In the genomic region with DNA sequence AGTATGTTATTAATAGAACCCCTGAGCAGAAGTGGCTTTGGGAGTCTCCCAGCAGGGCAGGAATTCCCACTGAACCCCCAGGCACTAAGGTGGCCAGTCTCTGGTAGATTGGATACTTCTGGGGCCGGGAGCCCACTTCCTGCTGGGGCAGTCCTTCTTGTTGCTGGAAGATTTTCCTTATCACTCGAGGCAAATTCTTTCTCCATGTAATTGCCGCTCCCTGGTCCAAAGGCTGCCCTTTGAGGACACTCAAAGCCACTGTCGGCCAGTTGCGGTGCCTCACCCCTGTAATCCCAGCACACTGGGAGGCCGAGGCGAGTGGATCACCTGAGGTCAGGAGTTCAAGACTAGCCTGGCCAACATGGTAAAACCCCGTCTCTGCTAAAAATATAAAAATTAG, we compare ENCODE assay signal across 10 cellular contexts. TPM values are rescaled to one million over a fixed set of nuclear protein-coding genes. Genes with fewer than 3 reads are reported as not detected.
A peak's percentile ranks its signal among the peaks of the same experiment; 100 is the strongest.
DNase-seq lines count a peak whose midpoint lies in the region; ATAC-seq, FAIRE-seq and TF ChIP-seq lines count a peak whose summit lies in the region.
"Had no signal": no experiment of that assay in that cellular context is flagged by ENCODE, and none has a peak within 500 bp of the region (broad histone marks: within the 10 kb centered on the region; RNA-seq: fewer than 3 reads in every experiment).

No MANE protein-coding gene starts in this region.

- H3K9ac ChIP-seq in HepG2 (ENCODE audit: insufficient read depth, low read depth, low read length) (no peak overlapping the region), subcutaneous abdominal adipose tissue (ENCODE audit: low read length in 5 of 5) (peak overlapping the region in 2 of 5 donors; percentile 21 to 29)

- H3K9me3 ChIP-seq in HepG2 (ENCODE audit: low read length) = no peaks in the 10 kb centered on the region
- H3K9me3 ChIP-seq in subcutaneous abdominal adipose tissue (ENCODE audit: control insufficient read depth in 5 of 5, low read length in 5 of 5) = no peaks in the 10 kb centered on the region

- TF ChIP-seq CTCF in HepG2 (CRISPR knock-in tag; IDR thresholded peaks at IDR 0.05) = no peak

- no peak for TF ChIP-seq EP300 in HepG2 (IDR thresholded peaks at IDR 0.05; ENCODE audit: low read depth in 2 of 2, low read length in 2 of 2)
- no peak for TF ChIP-seq EP300 in HepG2 (CRISPR knock-in tag; IDR thresholded peaks at IDR 0.05; ENCODE audit: borderline replicate concordance)

- no peaks in the 10 kb centered on the region for H3K9me3 Mint-ChIP-seq in T-helper 2 cell treated with Interferon-gamma antibody and Interleukin-4, amounts not matched to agents 5 μg/mL and 100 μg/mL, for 36 hours
- peaks cover 4% of the 10 kb centered on the region for H3K9me3 Mint-ChIP-seq in activated T-helper 1 cell treated with anti-CD3 and anti-CD28 coated beads, Interleukin-12 subunit alpha, Interleukin-12 subunit beta, Interleukin-2, Interleukin-4 antibody, amounts not matched to agents 30 ng/mL and 10 ng/mL and 1 ng/mL, durations not matched to agents 14 hours and 24 hours and 36 hours

- no TSS peak for BruUV-seq in HepG2 (replicated peaks; lab: Mats Ljungman, UMichigan)

- TF ChIP-seq RAD21 in HepG2 (CRISPR knock-in tag; IDR thresholded peaks at IDR 0.05) = no peak

- peaks cover 6% of the 10 kb centered on the region for H3K36me3 Mint-ChIP-seq in T-helper 2 cell treated with Interferon-gamma antibody and Interleukin-4, amounts not matched to agents 5 μg/mL and 100 μg/mL, for 36 hours (ENCODE audit: low read depth)
- peaks cover 16% of the 10 kb centered on the region for H3K36me3 Mint-ChIP-seq in activated T-helper 1 cell treated with anti-CD3 and anti-CD28 coated beads, Interleukin-12 subunit alpha, Interleukin-12 subunit beta, Interleukin-2, Interleukin-4 antibody, amounts not matched to agents 30 ng/mL and 10 ng/mL and 1 ng/mL, durations not matched to agents 14 hours and 24 hours and 36 hours (ENCODE audit: low read depth)

- no peaks in the 10 kb centered on the region for H3K27me3 Mint-ChIP-seq in T-helper 2 cell treated with Interferon-gamma antibody and Interleukin-4, amounts not matched to agents 5 μg/mL and 100 μg/mL, for 36 hours (ENCODE audit: low read depth)
- H3K27me3 Mint-ChIP-seq in activated T-helper 1 cell treated with anti-CD3 and anti-CD28 coated beads, Interleukin-12 subunit alpha, Interleukin-12 subunit beta, Interleukin-2, Interleukin-4 antibody, amounts not matched to agents 30 ng/mL and 10 ng/mL and 1 ng/mL, durations not matched to agents 14 hours and 24 hours and 36 hours (ENCODE audit: insufficient read depth) = no peaks in the 10 kb centered on the region

- H4K20me1 ChIP-seq in HepG2 (ENCODE audit: insufficient read depth, low read length) = no peaks in the 10 kb centered on the region

- H3K4me3 ChIP-seq in HepG2 (replicated peaks in 1 of 3; ENCODE audit: insufficient read depth in 1 of 3, low read depth in 2 of 3, low read length in 3 of 3) (no peak overlapping the region), subcutaneous abdominal adipose tissue (ENCODE audit: low read depth in 1 of 5, low read length in 5 of 5) (no peak overlapping the region)

- H3K27me3 ChIP-seq in HepG2 (ENCODE audit: control insufficient read depth in 1 of 2, insufficient read depth in 2 of 2, low read length in 2 of 2) = peaks cover 2 to 46% of the 10 kb centered on the region in 2 experiments; a peak in 4 of 5 replicates
- no peaks in the 10 kb centered on the region for H3K27me3 ChIP-seq in subcutaneous abdominal adipose tissue (ENCODE audit: control insufficient read depth in 5 of 5, insufficient read depth in 4 of 5, low read length in 5 of 5)

- no peak for TF ChIP-seq POLR2A in HepG2 (IDR thresholded peaks at IDR 0.05; ENCODE audit: insufficient read depth in 1 of 2, low read depth in 2 of 2, low read length in 2 of 2)

- DNase-seq in T-helper 2 cell treated with Interferon-gamma antibody and Interleukin-4, amounts not matched to agents 5 μg/mL and 100 μg/mL, for 36 hours (ENCODE audit: low spot score) = no peak
- no peak for DNase-seq in T-helper 2 cell
- no peak for DNase-seq in activated T-helper 1 cell treated with anti-CD3 and anti-CD28 coated beads, Interleukin-12 subunit alpha, Interleukin-12 subunit beta, Interleukin-2, Interleukin-4 antibody, amounts not matched to agents 30 ng/mL and 10 ng/mL and 1 ng/mL, durations not matched to agents 14 hours and 24 hours and 36 hours (ENCODE audit: low spot score)
- no peak for DNase-seq in HepG2 (ENCODE audit: low spot score)
- DNase-seq in COLO668 (lab: John Stamatoyannopoulos, UW; ENCODE audit: unreplicated experiment) = no peak
- DNase-seq in medulla oblongata (ENCODE audit: extremely low spot score) = no peak
- DNase-seq in NCI-H1105 (lab: John Stamatoyannopoulos, UW) = no peak
- DNase-seq: WERI-Rb-1 had no signal

- POLR2A ChIA-PET in HepG2 (lab: Yijun Ruan, JAX) = no interaction called here

- FAIRE-seq in HepG2 (lab: Jason Lieb, UNC) = no peak
- FAIRE-seq: A204.1 had no signal

- in situ Hi-C loops in HepG2 (cut with HindIII; ENCODE audit: extremely low pct_ligation_motif_present, low pct_unique_long_range_greater_than_20kb) = no loop called here

- peak overlapping the region; percentile 80 for H3K27ac Mint-ChIP-seq in T-helper 2 cell treated with Interferon-gamma antibody and Interleukin-4, amounts not matched to agents 5 μg/mL and 100 μg/mL, for 36 hours
- peak overlapping the region; percentile 63 for H3K27ac Mint-ChIP-seq in activated T-helper 1 cell treated with anti-CD3 and anti-CD28 coated beads, Interleukin-12 subunit alpha, Interleukin-12 subunit beta, Interleukin-2, Interleukin-4 antibody, amounts not matched to agents 30 ng/mL and 10 ng/mL and 1 ng/mL, durations not matched to agents 14 hours and 24 hours and 36 hours

- H3K4me1 ChIP-seq in HepG2 (ENCODE audit: insufficient read depth, low read length) (peaks cover 43% of the 10 kb centered on the region), subcutaneous abdominal adipose tissue (ENCODE audit: control insufficient read depth in 5 of 5, insufficient read depth in 5 of 5, low read length in 5 of 5) (peaks cover 12 to 88% (median 59%) of the 10 kb centered on the region in 5 donors)

- 0% methylated on average over 8 of the region's 8 CpGs for WGBS in HepG2 (ENCODE audit: low lambda C conversion rate)

- H3K4me1 Mint-ChIP-seq in T-helper 2 cell treated with Interferon-gamma antibody and Interleukin-4, amounts not matched to agents 5 μg/mL and 100 μg/mL, for 36 hours (ENCODE audit: low read depth) = peaks cover 40% of the 10 kb centered on the region
- H3K4me1 Mint-ChIP-seq in activated T-helper 1 cell treated with anti-CD3 and anti-CD28 coated beads, Interleukin-12 subunit alpha, Interleukin-12 subunit beta, Interleukin-2, Interleukin-4 antibody, amounts not matched to agents 30 ng/mL and 10 ng/mL and 1 ng/mL, durations not matched to agents 14 hours and 24 hours and 36 hours (ENCODE audit: low read depth) = peaks cover 57% of the 10 kb centered on the region

- no peak for ATAC-seq in HepG2

- no peak overlapping the region for H3K4me3 Mint-ChIP-seq in T-helper 2 cell treated with Interferon-gamma antibody and Interleukin-4, amounts not matched to agents 5 μg/mL and 100 μg/mL, for 36 hours
- no peak overlapping the region for H3K4me3 Mint-ChIP-seq in activated T-helper 1 cell treated with anti-CD3 and anti-CD28 coated beads, Interleukin-12 subunit alpha, Interleukin-12 subunit beta, Interleukin-2, Interleukin-4 antibody, amounts not matched to agents 30 ng/mL and 10 ng/mL and 1 ng/mL, durations not matched to agents 14 hours and 24 hours and 36 hours

- no peak overlapping the region for H3K4me2 ChIP-seq in HepG2 (ENCODE audit: low read depth, low read length)

- H3K27ac ChIP-seq in HepG2 (ENCODE audit: extremely low read length, insufficient read depth, low read length) = no peak overlapping the region
- peak overlapping the region; percentile 58 for H3K27ac ChIP-seq in subcutaneous abdominal adipose tissue (ENCODE audit: low read depth, low read length)
- H3K27ac ChIP-seq: WERI-Rb-1 had no signal

- intact Hi-C loops in activated T-helper 1 cell treated with anti-CD3 and anti-CD28 coated beads, Interleukin-12 subunit alpha, Interleukin-12 subunit beta, Interleukin-2, Interleukin-4 antibody, amounts not matched to agents 30 ng/mL and 10 ng/mL and 1 ng/mL, durations not matched to agents 14 hours and 24 hours and 36 hours (cut with micrococcal nuclease) = no loop called here
- intact Hi-C loops in HepG2 (cut with micrococcal nuclease; ENCODE audit: unreplicated experiment) = no loop called here

- H2AFZ ChIP-seq in HepG2 (ENCODE audit: low read length) = no peak overlapping the region

- no peaks in the 10 kb centered on the region for H3K79me2 ChIP-seq in HepG2 (ENCODE audit: insufficient read depth, low read length)

- CTCF ChIA-PET in HepG2 (lab: Yijun Ruan, JAX; ENCODE audit: low intra/inter-chr PET ratio, low total read pairs) = no interaction called here

- H3K36me3 ChIP-seq in HepG2 (replicated peaks in 1 of 2; ENCODE audit: control insufficient read depth in 1 of 2, insufficient read depth in 2 of 2, low read length in 2 of 2) (no peaks in the 10 kb centered on the region), subcutaneous abdominal adipose tissue (ENCODE audit: control insufficient read depth in 5 of 5, insufficient read depth in 5 of 5, low read length in 5 of 5) (peaks cover 0 to 2% (median 0%) of the 10 kb centered on the region in 5 donors)
- H3K36me3 ChIP-seq: WERI-Rb-1 had no signal

RNA-seq across cellular contexts. Expression of a gene that starts 22.6 kb away (rescaled TPM):
- 211 and 213 TPM in 2 replicates for total RNA-seq in activated T-helper 1 cell treated with anti-CD3 and anti-CD28 coated beads, Interleukin-12 subunit alpha, Interleukin-12 subunit beta, Interleukin-2, Interleukin-4 antibody, amounts not matched to agents 30 ng/mL and 10 ng/mL and 1 ng/mL, durations not matched to agents 14 hours and 24 hours and 36 hours
- 0.04 TPM in 1 of 2 replicates, not detected in the other for total RNA-seq in HepG2 (2016; rRNA removed; fragmentation: Illumina TruSeq; extraction: Trizol)
- not detected in 2 replicates for total RNA-seq in HepG2 (2016; cell fraction: cytosol; rRNA removed; fragmentation: Illumina TruSeq; extraction: Trizol; ENCODE audit: low read depth)
- total RNA-seq in HepG2 (2016; cell fraction: insoluble cytoplasmic fraction; rRNA removed; fragmentation: Illumina TruSeq; extraction: Trizol) = not detected in 2 replicates
- total RNA-seq in HepG2 (2016; cell fraction: membrane; rRNA removed; fragmentation: Illumina TruSeq; extraction: Trizol) = not detected in 2 replicates
- not detected in 2 replicates for total RNA-seq in HepG2 (2016; cell fraction: nucleus; rRNA removed; fragmentation: Illumina TruSeq; extraction: Trizol)
- polyA plus RNA-seq in HepG2 (2011; rRNA removed) = 0.11 and 0.29 TPM in 2 replicates
- 0.05 and 0.07 TPM in 2 replicates for polyA plus RNA-seq in HepG2 (2011; cell fraction: cytosol; rRNA removed)
- 0.05 TPM in 2 replicates for polyA plus RNA-seq in HepG2 (2011; cell fraction: nucleus; rRNA removed)
- not detected in 2 replicates for polyA plus RNA-seq in HepG2 (2012)
- polyA plus RNA-seq in HepG2 (2016; cell fraction: cytosol; fragmentation: Illumina TruSeq; extraction: Trizol; ENCODE audit: low read depth) = not detected in 2 replicates
- not detected in 2 replicates for polyA plus RNA-seq in HepG2 (2016; cell fraction: insoluble cytoplasmic fraction; fragmentation: Illumina TruSeq; extraction: Trizol; ENCODE audit: low read depth)
- not detected in 2 replicates for polyA plus RNA-seq in HepG2 (2016; cell fraction: membrane; fragmentation: Illumina TruSeq; extraction: Trizol; ENCODE audit: low read depth)
- polyA plus RNA-seq in HepG2 (2016; cell fraction: nucleus; fragmentation: Illumina TruSeq; extraction: Trizol; ENCODE audit: insufficient read depth, low read depth) = not detected in 2 replicates
- 0.14 and 1.1 TPM in 2 replicates for polyA minus RNA-seq in HepG2 (2011; rRNA and poly(A)+ RNA removed; ENCODE audit: low replicate concordance)
- not detected in 2 replicates for polyA minus RNA-seq in HepG2 (2011; cell fraction: cytosol; rRNA and poly(A)+ RNA removed)
- 0.90 TPM in 1 of 2 replicates, not detected in the other for polyA minus RNA-seq in HepG2 (2011; cell fraction: nucleus; rRNA and poly(A)+ RNA removed)

Comparison
In these comparisons a context has a peak if more than half of its experiments do, and no peak if none do; other contexts are left out.
1. RNA of a gene that starts 22.6 kb away (total RNA-seq): 211 to 213 TPM in activated T-helper 1 cell treated with anti-CD3 and anti-CD28 coated beads, Interleukin-12 subunit alpha, Interleukin-12 subunit beta, Interleukin-2, Interleukin-4 antibody, amounts not matched to agents 30 ng/mL and 10 ng/mL and 1 ng/mL, durations not matched to agents 14 hours and 24 hours and 36 hours; 0.04 TPM in HepG2; every median in the first group is over 100 times any median in the second.